Comparison of ENCODE assay signal across 27 cellular contexts in genomic region chr12:92259852-92260251, GRCh38.
A peak's percentile ranks its signal among the peaks of the same experiment; 100 is the strongest.
DNase-seq lines count a peak whose midpoint lies in the region; ATAC-seq and TF ChIP-seq lines count a peak whose summit lies in the region.
"Had no signal": no experiment of that assay in that cellular context is flagged by ENCODE, and none has a peak within 500 bp of the region (broad histone marks: within the 10 kb centered on the region; RNA-seq: fewer than 3 reads in every experiment).

No MANE protein-coding gene starts in this region.

- no peak for DNase-seq in activated CD4-positive, alpha-beta T cell treated with anti-CD3 and anti-CD28 coated beads for 36 hours
- no peak for DNase-seq in activated CD4-positive, alpha-beta T cell treated with anti-CD3 and anti-CD28 coated beads for 1 hour
- DNase-seq in ELR (ENCODE audit: low read depth) (peak; percentile 2), fibroblast of the aortic adventitia (ENCODE audit: low read depth) (peak; percentile 3), OCI-LY7 (ENCODE audit: low spot score) (no peak), NCI-H146 treated with DMSO at 0.1 percent for 48 hours (lab: John Stamatoyannopoulos, UW; ENCODE audit: unreplicated experiment) (no peak)
- no peak for DNase-seq in T-helper 2 cell treated with Interferon-gamma antibody and Interleukin-4, amounts not matched to agents 5 μg/mL and 100 μg/mL, for 36 hours (ENCODE audit: low spot score)
- no peak for DNase-seq in effector CD4-positive, alpha-beta T cell
- DNase-seq: activated B cell treated with CpG ODN at 0.5 μM for 24 hours; activated CD4-positive, alpha-beta T cell treated with anti-CD3 and anti-CD28 coated beads, Interleukin-2, amount 50 U/mL, for 4 hours; anterior cingulate cortex; CD4-positive, CD25-positive, alpha-beta regulatory T cell; colonic mucosa; GOT3; hypothalamus; immature natural killer cell; mesendoderm; NCI-H1105 treated with DMSO at 0.1 percent for 48 hours; NCI-H2029; NCI-H69; SIG-M5; sigmoid colon; stimulated activated CD4-positive, alpha-beta T cell treated with anti-CD3 and anti-CD28 coated beads, Interleukin-4, amount 100 ng/mL, for 4 hours; stimulated activated naive B cell treated with anti-CD40 and anti-IgM and Interleukin-4, amounts not matched to agents 10 μg/mL and 1 μg/mL and 100 μg/mL, for 72 hours had no signal

- H3K27ac ChIP-seq in OCI-LY7 (ENCODE audit: low read depth, low read length, poor library complexity, severe bottlenecking): no peak overlapping the region
- H3K27ac ChIP-seq: 22Rv1, colonic mucosa, prostate gland, sigmoid colon had no signal

- no peaks in the 10 kb centered on the region for H3K36me3 ChIP-seq in OCI-LY7 (ENCODE audit: insufficient read depth, low read length)
- H3K36me3 ChIP-seq: colonic mucosa, prostate gland, sigmoid colon had no signal

- peaks cover under 1% of the 10 kb centered on the region for H3K9me3 Mint-ChIP-seq in activated CD4-positive, alpha-beta T cell treated with anti-CD3 and anti-CD28 coated beads for 36 hours (ENCODE audit: low read depth)
- peaks cover 4% of the 10 kb centered on the region for H3K9me3 Mint-ChIP-seq in T-helper 2 cell treated with Interferon-gamma antibody and Interleukin-4, amounts not matched to agents 5 μg/mL and 100 μg/mL, for 36 hours
- H3K9me3 Mint-ChIP-seq: activated B cell treated with CpG ODN at 0.5 μM for 24 hours had no signal

- intact Hi-C loops in activated CD4-positive, alpha-beta T cell treated with anti-CD3 and anti-CD28 coated beads for 36 hours (cut with DNase I, micrococcal nuclease): no loop called here
- intact Hi-C loops in OCI-LY7 (cut with micrococcal nuclease; ENCODE audit: unreplicated experiment): no loop called here

- no peaks in the 10 kb centered on the region for H3K36me3 Mint-ChIP-seq in activated CD4-positive, alpha-beta T cell treated with anti-CD3 and anti-CD28 coated beads for 36 hours (ENCODE audit: low read depth)
- H3K36me3 Mint-ChIP-seq in T-helper 2 cell treated with Interferon-gamma antibody and Interleukin-4, amounts not matched to agents 5 μg/mL and 100 μg/mL, for 36 hours (ENCODE audit: low read depth): peaks cover 9% of the 10 kb centered on the region
- H3K36me3 Mint-ChIP-seq: CD4-positive, CD25-positive, alpha-beta regulatory T cell; immature natural killer cell had no signal

- no peaks in the 10 kb centered on the region for H4K20me1 ChIP-seq in OCI-LY7 (ENCODE audit: insufficient read depth, low read length)

- no peaks in the 10 kb centered on the region for H3K79me2 ChIP-seq in OCI-LY7 (ENCODE audit: insufficient read depth, low read depth, low read length)

- peak overlapping the region; percentile 29 for H3K27ac Mint-ChIP-seq in activated CD4-positive, alpha-beta T cell treated with anti-CD3 and anti-CD28 coated beads for 36 hours
- H3K27ac Mint-ChIP-seq in T-helper 2 cell treated with Interferon-gamma antibody and Interleukin-4, amounts not matched to agents 5 μg/mL and 100 μg/mL, for 36 hours: peak overlapping the region; percentile 50
- H3K27ac Mint-ChIP-seq: activated B cell treated with CpG ODN at 0.5 μM for 24 hours; stimulated activated naive B cell treated with anti-CD40 and anti-IgM and Interleukin-4, amounts not matched to agents 10 μg/mL and 1 μg/mL and 100 μg/mL, for 72 hours had no signal

- peaks cover 24% of the 10 kb centered on the region for H3K4me1 Mint-ChIP-seq in activated CD4-positive, alpha-beta T cell treated with anti-CD3 and anti-CD28 coated beads for 36 hours
- H3K4me1 Mint-ChIP-seq in T-helper 2 cell treated with Interferon-gamma antibody and Interleukin-4, amounts not matched to agents 5 μg/mL and 100 μg/mL, for 36 hours (ENCODE audit: low read depth): peaks cover 27% of the 10 kb centered on the region
- H3K4me1 Mint-ChIP-seq: immature natural killer cell had no signal

- no peak for ATAC-seq in activated CD4-positive, alpha-beta T cell treated with anti-CD3 and anti-CD28 coated beads for 36 hours
- ATAC-seq: esophagus mucosa; stimulated activated naive B cell treated with anti-CD40 and anti-IgM and Interleukin-4, amounts not matched to agents 10 μg/mL and 1 μg/mL and 100 μg/mL, for 72 hours had no signal

- no peak overlapping the region for H2AFZ ChIP-seq in OCI-LY7 (ENCODE audit: low read length)

- H3K27me3 Mint-ChIP-seq in activated CD4-positive, alpha-beta T cell treated with anti-CD3 and anti-CD28 coated beads for 36 hours: no peaks in the 10 kb centered on the region
- H3K27me3 Mint-ChIP-seq in T-helper 2 cell treated with Interferon-gamma antibody and Interleukin-4, amounts not matched to agents 5 μg/mL and 100 μg/mL, for 36 hours (ENCODE audit: low read depth): no peaks in the 10 kb centered on the region
- H3K27me3 Mint-ChIP-seq: activated B cell treated with CpG ODN at 0.5 μM for 24 hours; CD4-positive, CD25-positive, alpha-beta regulatory T cell; stimulated activated naive B cell treated with anti-CD40 and anti-IgM and Interleukin-4, amounts not matched to agents 10 μg/mL and 1 μg/mL and 100 μg/mL, for 72 hours had no signal

- no peaks in the 10 kb centered on the region for H3K9me3 ChIP-seq in OCI-LY7 (ENCODE audit: low read length)
- H3K9me3 ChIP-seq: colonic mucosa, prostate gland, sigmoid colon had no signal

- POLR2A ChIA-PET in activated CD4-positive, alpha-beta T cell treated with anti-CD3 and anti-CD28 coated beads for 36 hours (lab: Charles Lee): no interaction called here
- POLR2A ChIA-PET in OCI-LY7 (lab: Charles Lee): interaction anchor here (0.7 to 1.2 kb wide), 2 partner anchors 33 to 37 kb away, joined by 3 to 5 read pairs; no protein-coding TSS in a partner anchor

- no peak for TF ChIP-seq CTCF in fibroblast of the aortic adventitia (IDR thresholded peaks at IDR 0.05; ENCODE audit: insufficient read depth, low read length)
- no peak for TF ChIP-seq CTCF in OCI-LY7 (conservative IDR thresholded peaks at IDR 0.05; ENCODE audit: low read length)

- no peaks in the 10 kb centered on the region for H3K9me2 ChIP-seq in OCI-LY7 (ENCODE audit: insufficient read depth, low read length)

- no peak overlapping the region for H3K4me3 ChIP-seq in fibroblast of the aortic adventitia (ENCODE audit: low read depth, low read length)
- no peak overlapping the region for H3K4me3 ChIP-seq in OCI-LY7 (ENCODE audit: low read depth, low read length, poor library complexity, severe bottlenecking)
- H3K4me3 ChIP-seq: colonic mucosa, prostate gland, sigmoid colon had no signal

- CTCF ChIA-PET in activated CD4-positive, alpha-beta T cell treated with anti-CD3 and anti-CD28 coated beads for 36 hours (lab: Charles Lee): interaction anchor here (0.6 to 1.0 kb wide), 2 partner anchors 10 to 11 kb away, joined by 4 to 5 read pairs; no protein-coding TSS in a partner anchor
- CTCF ChIA-PET in OCI-LY7 (lab: Charles Lee; ENCODE audit: unreplicated experiment): no interaction called here

- H3K4me2 ChIP-seq in OCI-LY7 (ENCODE audit: low read length): no peak overlapping the region

- no peak overlapping the region for H3K4me3 Mint-ChIP-seq in activated CD4-positive, alpha-beta T cell treated with anti-CD3 and anti-CD28 coated beads for 36 hours
- peak overlapping the region; percentile 32 for H3K4me3 Mint-ChIP-seq in T-helper 2 cell treated with Interferon-gamma antibody and Interleukin-4, amounts not matched to agents 5 μg/mL and 100 μg/mL, for 36 hours
- H3K4me3 Mint-ChIP-seq: activated B cell treated with CpG ODN at 0.5 μM for 24 hours; CD4-positive, CD25-positive, alpha-beta regulatory T cell; immature natural killer cell had no signal

- no TSS peak for BruUV-seq in OCI-LY7 (replicated peaks; lab: Mats Ljungman, UMichigan)

- H3K4me1 ChIP-seq in OCI-LY7 (ENCODE audit: insufficient read depth, low read length, poor library complexity, severe bottlenecking): no peaks in the 10 kb centered on the region
- H3K4me1 ChIP-seq: colonic mucosa, prostate gland, sigmoid colon had no signal

Comparison
In these comparisons a context has a peak if more than half of its experiments do, and no peak if none do; other contexts are left out.
1. DNase-seq: peak in ELR (single experiment) and fibroblast of the aortic adventitia (single experiment); none in activated CD4-positive, alpha-beta T cell treated with anti-CD3 and anti-CD28 coated beads for 36 hours (single experiment), activated CD4-positive, alpha-beta T cell treated with anti-CD3 and anti-CD28 coated beads for 1 hour (single experiment), T-helper 2 cell treated with Interferon-gamma antibody and Interleukin-4, amounts not matched to agents 5 μg/mL and 100 μg/mL, for 36 hours (single experiment), OCI-LY7 (single experiment), NCI-H146 treated with DMSO at 0.1 percent for 48 hours (single experiment) and effector CD4-positive, alpha-beta T cell (single experiment).